13 cellular contexts compared by ENCODE assay signal in the genomic region with DNA sequence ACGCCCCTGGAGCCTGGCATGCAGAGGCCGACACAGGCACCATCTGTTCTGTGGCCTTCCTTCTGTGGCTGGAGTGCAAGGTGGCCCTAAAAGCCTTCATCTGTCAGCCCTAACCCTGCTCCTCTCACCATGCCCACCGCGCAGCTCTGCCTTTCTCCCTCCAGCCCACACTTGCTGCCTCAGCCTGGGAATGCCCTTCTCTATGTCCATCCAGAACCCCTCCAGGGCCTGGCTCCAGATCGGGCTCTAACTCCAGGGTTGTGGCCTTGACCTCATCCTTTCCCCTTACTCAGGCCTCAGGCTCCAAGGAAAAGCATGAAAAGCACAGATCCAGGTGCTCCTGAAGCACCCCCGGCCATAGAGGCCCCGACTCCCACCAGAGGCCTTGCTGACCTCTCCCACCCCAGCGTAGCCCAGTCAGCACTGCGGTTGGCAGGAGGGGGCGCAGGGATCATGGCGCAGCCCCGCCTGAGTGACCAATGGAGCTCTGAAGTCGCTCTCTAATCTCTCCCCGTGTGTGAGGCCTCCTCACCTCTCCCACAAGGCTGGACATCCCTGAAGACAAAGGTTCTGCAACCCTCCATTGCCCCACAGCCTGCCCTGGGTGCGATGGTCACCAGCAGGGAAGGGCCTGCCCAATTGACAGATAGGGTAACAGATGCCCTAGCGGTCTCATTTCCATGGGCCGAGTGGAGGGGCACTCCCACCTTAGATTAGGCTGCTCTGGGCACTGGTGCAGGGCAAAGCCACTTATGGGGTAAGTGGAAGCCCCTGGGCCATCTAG. TPM values are rescaled to one million over a fixed set of nuclear protein-coding genes. Genes with fewer than 3 reads are reported as not detected.
DNase-seq lines count a peak whose midpoint lies in the region; ATAC-seq, FAIRE-seq and TF ChIP-seq lines count a peak whose summit lies in the region.
"Had no signal": no experiment of that assay in that cellular context is flagged by ENCODE, and none has a peak within 500 bp of the region (broad histone marks: within the 10 kb centered on the region; RNA-seq: fewer than 3 reads in every experiment).

No MANE protein-coding gene starts in this region.

- H3K79me2 ChIP-seq in HepG2 (ENCODE audit: insufficient read depth, low read length) = no peaks in the 10 kb centered on the region

- peak overlapping the region; percentile 72 to 84 for H3K27ac ChIP-seq in liver (ENCODE audit: low read depth in 1 of 2, low read length in 2 of 2)
- no peak overlapping the region for H3K27ac ChIP-seq in HepG2 (ENCODE audit: extremely low read length, insufficient read depth, low read length)
- peak overlapping the region; percentile 84 to 93 for H3K27ac ChIP-seq in right atrium auricular region
- peak overlapping the region; percentile 88 for H3K27ac ChIP-seq in rectal smooth muscle tissue (ENCODE audit: low read depth, low read length)
- H3K27ac ChIP-seq in vagina = peak overlapping the region; percentile 96
- H3K27ac ChIP-seq: WERI-Rb-1 had no signal

- H3K36me3 ChIP-seq in liver (ENCODE audit: control insufficient read depth in 4 of 4, insufficient read depth in 3 of 4, low read depth in 1 of 4, low read length in 3 of 4) (peaks cover 0 to 15% (median 8%) of the 10 kb centered on the region in 4 donors), HepG2 (replicated peaks in 1 of 2; ENCODE audit: control insufficient read depth in 1 of 2, insufficient read depth in 2 of 2, low read length in 2 of 2) (no peaks in the 10 kb centered on the region; a peak in 1 of 5 replicates), right atrium auricular region (peaks cover 7% of the 10 kb centered on the region), rectal smooth muscle tissue (ENCODE audit: control insufficient read depth, insufficient read depth, low read length) (peaks cover 2% of the 10 kb centered on the region), vagina (peaks cover 0 to 9% of the 10 kb centered on the region in 2 donors)
- H3K36me3 ChIP-seq: WERI-Rb-1 had no signal

- TF ChIP-seq EP300 in HepG2 (IDR thresholded peaks at IDR 0.05; ENCODE audit: low read depth in 2 of 2, low read length in 2 of 2) (no peak), HepG2 (CRISPR knock-in tag; IDR thresholded peaks at IDR 0.05; ENCODE audit: borderline replicate concordance) (no peak)

- no peaks in the 10 kb centered on the region for H4K20me1 ChIP-seq in HepG2 (ENCODE audit: insufficient read depth, low read length)

- no peak for ATAC-seq in HepG2

- intact Hi-C loops in HepG2 (cut with micrococcal nuclease; ENCODE audit: unreplicated experiment) = no loop called here
- intact Hi-C loops in vagina (cut with DNase I) = no loop called here

- H3K4me3 ChIP-seq in liver (ENCODE audit: low read depth in 1 of 3, low read length in 3 of 3) = no peak overlapping the region
- no peak overlapping the region for H3K4me3 ChIP-seq in HepG2 (replicated peaks in 1 of 3; ENCODE audit: insufficient read depth in 1 of 3, low read depth in 2 of 3, low read length in 3 of 3)
- no peak overlapping the region for H3K4me3 ChIP-seq in right atrium auricular region
- H3K4me3 ChIP-seq in rectal smooth muscle tissue (ENCODE audit: low read length) = no peak overlapping the region
- peak overlapping the region in 1 of 2 donors; percentile 18 for H3K4me3 ChIP-seq in vagina

- no peak for TF ChIP-seq CTCF in liver (IDR thresholded peaks at IDR 0.05; ENCODE audit: low read depth, low read length, missing input control)
- TF ChIP-seq CTCF in HepG2 (CRISPR knock-in tag; IDR thresholded peaks at IDR 0.05) = no peak
- TF ChIP-seq CTCF in right atrium auricular region (IDR thresholded peaks at IDR 0.05) = no peak
- TF ChIP-seq CTCF in vagina (IDR thresholded peaks at IDR 0.05) = no peak
- no peak for TF ChIP-seq CTCF in GM10266 (IDR thresholded peaks at IDR 0.05; ENCODE audit: control insufficient read depth, insufficient read depth, low read depth, missing control alignments)

- CTCF ChIA-PET in HepG2 (lab: Yijun Ruan, JAX; ENCODE audit: low intra/inter-chr PET ratio, low total read pairs) = no interaction called here

- H3K9ac ChIP-seq in liver (ENCODE audit: low read depth in 1 of 2, low read length in 2 of 2) (no peak overlapping the region), HepG2 (ENCODE audit: insufficient read depth, low read depth, low read length) (no peak overlapping the region), rectal smooth muscle tissue (ENCODE audit: low read length) (no peak overlapping the region)

- POLR2A ChIA-PET in HepG2 (lab: Yijun Ruan, JAX) = no interaction called here

- H3K27me3 ChIP-seq in liver (ENCODE audit: control insufficient read depth in 4 of 4, insufficient read depth in 4 of 4, low read length in 3 of 4) = no peaks in the 10 kb centered on the region
- no peaks in the 10 kb centered on the region for H3K27me3 ChIP-seq in HepG2 (ENCODE audit: control insufficient read depth in 1 of 2, insufficient read depth in 2 of 2, low read length in 2 of 2)
- no peaks in the 10 kb centered on the region for H3K27me3 ChIP-seq in right atrium auricular region
- H3K27me3 ChIP-seq in rectal smooth muscle tissue (ENCODE audit: control insufficient read depth, insufficient read depth, low read length) = no peaks in the 10 kb centered on the region
- H3K27me3 ChIP-seq in vagina = no peaks in the 10 kb centered on the region

- FAIRE-seq in HepG2 (lab: Jason Lieb, UNC) = no peak
- FAIRE-seq: bronchial epithelial cell had no signal

- H3K4me1 ChIP-seq in liver (ENCODE audit: control insufficient read depth in 4 of 4, insufficient read depth in 4 of 4, low read length in 3 of 4) (peaks cover 4 to 58% (median 38%) of the 10 kb centered on the region in 4 donors), HepG2 (ENCODE audit: insufficient read depth, low read length) (peaks cover 42% of the 10 kb centered on the region), right atrium auricular region (peaks cover 0 to 99% of the 10 kb centered on the region in 2 donors), rectal smooth muscle tissue (ENCODE audit: control insufficient read depth, insufficient read depth, low read length) (peaks cover 87% of the 10 kb centered on the region), vagina (peaks cover 98% of the 10 kb centered on the region)

- DNase-seq in HepG2 (ENCODE audit: low spot score) (no peak), right atrium auricular region (ENCODE audit: low spot score) (no peak), vagina (ENCODE audit: extremely low spot score in 2 of 2) (no peak), GM10266 (ENCODE audit: extremely low spot score) (no peak), superior temporal gyrus (ENCODE audit: extremely low spot score) (no peak), COLO829 (ENCODE audit: low spot score) (no peak)
- DNase-seq: activated T-cell treated with anti-CD3 and anti-CD28 coated beads for 4 hours; NCI-H446; stimulated activated CD4-positive, alpha-beta T cell treated with anti-CD3 and anti-CD28 coated beads, Interleukin-4, amount 100 ng/mL, for 24 hours; WERI-Rb-1 had no signal

- H2AFZ ChIP-seq in HepG2 (ENCODE audit: low read length) = no peak overlapping the region

- in situ Hi-C loops in HepG2 (cut with HindIII; ENCODE audit: extremely low pct_ligation_motif_present, low pct_unique_long_range_greater_than_20kb) = no loop called here

- TF ChIP-seq POLR2A in HepG2 (IDR thresholded peaks at IDR 0.05; ENCODE audit: insufficient read depth in 1 of 2, low read depth in 2 of 2, low read length in 2 of 2) (no peak), vagina (IDR thresholded peaks at IDR 0.05) (no peak)

- H3K4me2 ChIP-seq in HepG2 (ENCODE audit: low read depth, low read length) = no peak overlapping the region

- no peak for TF ChIP-seq RAD21 in liver (IDR thresholded peaks at IDR 0.05)
- no peak for TF ChIP-seq RAD21 in HepG2 (CRISPR knock-in tag; IDR thresholded peaks at IDR 0.05)

- H3K9me3 ChIP-seq in liver (ENCODE audit: control insufficient read depth in 4 of 4, low read length in 3 of 4) = no peaks in the 10 kb centered on the region
- no peaks in the 10 kb centered on the region for H3K9me3 ChIP-seq in HepG2 (ENCODE audit: low read length)
- no peaks in the 10 kb centered on the region for H3K9me3 ChIP-seq in right atrium auricular region
- no peaks in the 10 kb centered on the region for H3K9me3 ChIP-seq in vagina

- 87% methylated on average over 17 of the region's 17 CpGs for whole genome bisulfite sequencing in liver
- WGBS in HepG2 (ENCODE audit: low lambda C conversion rate) = 84% methylated on average over 10 of the region's 17 CpGs

- no TSS peak for BruUV-seq in HepG2 (replicated peaks; lab: Mats Ljungman, UMichigan)

TF ChIP-seq in liver, 16 proteins besides CTCF, POLR2A, EP300 and RAD21 (continues in another document):
- TF ChIP-seq RXRA (IDR thresholded peaks at IDR 0.05) = no peak
- TF ChIP-seq HNF4A (conservative IDR thresholded peaks at IDR 0.05) = no peak
- TF ChIP-seq YY1 (IDR thresholded peaks at IDR 0.05) = no peak

TF ChIP-seq in HepG2, 621 proteins besides CTCF, POLR2A, EP300 and RAD21 (continues in another document):
- no peak for TF ChIP-seq NCOA5 (CRISPR knock-in tag; IDR thresholded peaks at IDR 0.05)

RNA-seq across cellular contexts. Expression of a gene that starts 9.2 kb away (rescaled TPM):
- total RNA-seq in liver = 10 to 100 TPM in 1 of 2 donors, 1 to 10 TPM in 1; 7.8 to 23.9 TPM
- 10 to 100 TPM; 13.2 to 16.4 TPM for polyA plus RNA-seq in liver
- 3.1 and 3.9 TPM in 2 replicates for total RNA-seq in HepG2 (2016; rRNA removed; fragmentation: Illumina TruSeq; extraction: Trizol)
- total RNA-seq in HepG2 (2016; cell fraction: cytosol; rRNA removed; fragmentation: Illumina TruSeq; extraction: Trizol; ENCODE audit: low read depth) = 0.62 and 0.81 TPM in 2 replicates
- 3.5 and 3.6 TPM in 2 replicates for total RNA-seq in HepG2 (2016; cell fraction: insoluble cytoplasmic fraction; rRNA removed; fragmentation: Illumina TruSeq; extraction: Trizol)
- total RNA-seq in HepG2 (2016; cell fraction: membrane; rRNA removed; fragmentation: Illumina TruSeq; extraction: Trizol) = 3.7 and 4.0 TPM in 2 replicates
- total RNA-seq in HepG2 (2016; cell fraction: nucleus; rRNA removed; fragmentation: Illumina TruSeq; extraction: Trizol) = 2.4 and 2.5 TPM in 2 replicates
- polyA plus RNA-seq in HepG2 (2011; rRNA removed) = 7.7 and 7.9 TPM in 2 replicates
- 6.1 and 7.9 TPM in 2 replicates for polyA plus RNA-seq in HepG2 (2011; cell fraction: cytosol; rRNA removed)
- polyA plus RNA-seq in HepG2 (2011; cell fraction: nucleus; rRNA removed) = 5.9 and 9.2 TPM in 2 replicates
- 3.8 and 4.0 TPM in 2 replicates for polyA plus RNA-seq in HepG2 (2012)
- polyA plus RNA-seq in HepG2 (2016; cell fraction: cytosol; fragmentation: Illumina TruSeq; extraction: Trizol; ENCODE audit: low read depth) = 0.43 and 0.45 TPM in 2 replicates
- polyA plus RNA-seq in HepG2 (2016; cell fraction: insoluble cytoplasmic fraction; fragmentation: Illumina TruSeq; extraction: Trizol; ENCODE audit: low read depth) = 5.1 and 5.5 TPM in 2 replicates
- 2.8 and 3.1 TPM in 2 replicates for polyA plus RNA-seq in HepG2 (2016; cell fraction: membrane; fragmentation: Illumina TruSeq; extraction: Trizol; ENCODE audit: low read depth)
- 4.3 and 4.9 TPM in 2 replicates for polyA plus RNA-seq in HepG2 (2016; cell fraction: nucleus; fragmentation: Illumina TruSeq; extraction: Trizol; ENCODE audit: insufficient read depth, low read depth)
- polyA minus RNA-seq in HepG2 (2011; rRNA and poly(A)+ RNA removed; ENCODE audit: low replicate concordance) = 4.8 and 18.6 TPM in 2 replicates
- 7.8 and 8.3 TPM in 2 replicates for polyA minus RNA-seq in HepG2 (2011; cell fraction: cytosol; rRNA and poly(A)+ RNA removed)
- 3.5 and 3.6 TPM in 2 replicates for polyA minus RNA-seq in HepG2 (2011; cell fraction: nucleus; rRNA and poly(A)+ RNA removed)
- total RNA-seq in right atrium auricular region = 10 to 100 TPM; 45.6 to 85.9 TPM
- total RNA-seq in vagina = 57.0 TPM
